Comparison of ENCODE assay signal across 15 cellular contexts in genomic region chrX:34437586-34437985, GRCh38.
A peak's percentile ranks its signal among the peaks of the same experiment; 100 is the strongest.
DNase-seq lines count a peak whose midpoint lies in the region; ATAC-seq and TF ChIP-seq lines count a peak whose summit lies in the region.
"Had no signal": no experiment of that assay in that cellular context is flagged by ENCODE, and none has a peak within 500 bp of the region (broad histone marks: within the 10 kb centered on the region; RNA-seq: fewer than 3 reads in every experiment).

No MANE protein-coding gene starts in this region.

- H2AFZ ChIP-seq in neuronal stem cell (ENCODE audit: low read length): peak overlapping the region; percentile 45

- H3K4me1 ChIP-seq in gastroesophageal sphincter: no peaks in the 10 kb centered on the region
- no peaks in the 10 kb centered on the region for H3K4me1 ChIP-seq in neuronal stem cell (ENCODE audit: control insufficient read depth in 2 of 2, insufficient read depth in 1 of 2, low read depth in 1 of 2, low read length in 2 of 2)
- H3K4me1 ChIP-seq in upper lobe of right lung: no peaks in the 10 kb centered on the region
- H3K4me1 ChIP-seq: BLaER1 treated with 17β-estradiol and CSF1 and Interleukin-3, amounts not matched to agents 10 nM and 100 nM had no signal

- H3K27me3 ChIP-seq in gastroesophageal sphincter: no peaks in the 10 kb centered on the region
- no peaks in the 10 kb centered on the region for H3K27me3 ChIP-seq in neuronal stem cell (ENCODE audit: control insufficient read depth in 3 of 3, insufficient read depth in 3 of 3, low read depth in 1 of 3, low read length in 3 of 3)
- H3K27me3 ChIP-seq in upper lobe of right lung: no peaks in the 10 kb centered on the region

- H3K9me3 ChIP-seq in gastroesophageal sphincter (no peaks in the 10 kb centered on the region), neuronal stem cell (replicated peaks in 1 of 2; ENCODE audit: control insufficient read depth in 2 of 2, insufficient read depth in 1 of 2, low read depth in 1 of 2, low read length in 2 of 2) (no peaks in the 10 kb centered on the region), upper lobe of right lung (no peaks in the 10 kb centered on the region)

- ATAC-seq in gastroesophageal sphincter (peak; percentile 85), upper lobe of right lung (no peak)
- ATAC-seq: HepG2 had no signal

- H3K23ac ChIP-seq in neuronal stem cell (ENCODE audit: low read depth, low read length, poor library complexity): no peak overlapping the region

- no peak overlapping the region for H3K18ac ChIP-seq in neuronal stem cell (ENCODE audit: low read length)

- peak overlapping the region in 3 of 4 donors; percentile 15 to 54 (median 50) for H3K27ac ChIP-seq in gastroesophageal sphincter
- no peak overlapping the region for H3K27ac ChIP-seq in neuronal stem cell (replicated peaks; ENCODE audit: low read length)
- H3K27ac ChIP-seq in upper lobe of right lung: no peak overlapping the region
- H3K27ac ChIP-seq: BLaER1 treated with 17β-estradiol and CSF1 and Interleukin-3, amounts not matched to agents 10 nM and 100 nM had no signal

- H3K36me3 ChIP-seq in gastroesophageal sphincter (no peaks in the 10 kb centered on the region), neuronal stem cell (replicated peaks in 1 of 2; ENCODE audit: control insufficient read depth in 2 of 2, insufficient read depth in 2 of 2, low read length in 2 of 2) (no peaks in the 10 kb centered on the region), upper lobe of right lung (no peaks in the 10 kb centered on the region)
- H3K36me3 ChIP-seq: BLaER1 treated with 17β-estradiol and CSF1 and Interleukin-3, amounts not matched to agents 10 nM and 100 nM had no signal

- TF ChIP-seq POLR2A in gastroesophageal sphincter (IDR thresholded peaks at IDR 0.05): no peak

- TF ChIP-seq EP300 in gastroesophageal sphincter (IDR thresholded peaks at IDR 0.05): no peak

- no peak overlapping the region for H2BK12ac ChIP-seq in neuronal stem cell (ENCODE audit: low read length)

- H2AK5ac ChIP-seq in neuronal stem cell (ENCODE audit: low read depth, low read length): no peak overlapping the region

- no peak overlapping the region for H3K14ac ChIP-seq in neuronal stem cell (ENCODE audit: low read length)

- no peak overlapping the region for H4K8ac ChIP-seq in neuronal stem cell (ENCODE audit: low read depth, low read length)

- H3K4ac ChIP-seq in neuronal stem cell (ENCODE audit: low read length): no peak overlapping the region

- TF ChIP-seq CTCF in gastroesophageal sphincter (IDR thresholded peaks at IDR 0.05) (no peak), upper lobe of right lung (IDR thresholded peaks at IDR 0.05) (no peak)

- DNase-seq in left kidney (ENCODE audit: low read depth, low spot score) (peak; percentile 24), neuronal stem cell (ENCODE audit: low spot score) (no peak), upper lobe of right lung (peak; percentile 15), NCI-H774 (lab: John Stamatoyannopoulos, UW) (no peak), NCI-H2107 treated with DMSO at 0.1 percent for 48 hours (lab: John Stamatoyannopoulos, UW; ENCODE audit: unreplicated experiment) (no peak)
- no peak for DNase-seq in stimulated activated CD4-positive, alpha-beta T cell treated with anti-CD3 and anti-CD28 coated beads, Interleukin-2, amount 100 ng/mL, for 48 hours
- DNase-seq: CD8-positive, alpha-beta memory T cell; KBM-7; NCI-H1105; NCI-H2081; OCI-M1; SIG-M5 had no signal

- H3K4me2 ChIP-seq in neuronal stem cell (ENCODE audit: insufficient read depth, low read length, poor library complexity, severe bottlenecking): no peak overlapping the region
- H3K4me2 ChIP-seq: BLaER1 treated with 17β-estradiol and CSF1 and Interleukin-3, amounts not matched to agents 10 nM and 100 nM had no signal

- no peak overlapping the region for H4K91ac ChIP-seq in neuronal stem cell (ENCODE audit: low read depth, low read length, poor library complexity)

- no peak overlapping the region for H3K9ac ChIP-seq in neuronal stem cell (ENCODE audit: low read depth, low read length, poor library complexity)
- H3K9ac ChIP-seq: BLaER1 treated with 17β-estradiol and CSF1 and Interleukin-3, amounts not matched to agents 10 nM and 100 nM had no signal

- no peak overlapping the region for H2BK15ac ChIP-seq in neuronal stem cell (ENCODE audit: low read length)

- no peak overlapping the region for H3K4me3 ChIP-seq in gastroesophageal sphincter
- no peak overlapping the region for H3K4me3 ChIP-seq in neuronal stem cell (ENCODE audit: low read length in 2 of 2)
- H3K4me3 ChIP-seq in upper lobe of right lung: no peak overlapping the region
- H3K4me3 ChIP-seq: BLaER1 treated with 17β-estradiol and CSF1 and Interleukin-3, amounts not matched to agents 10 nM and 100 nM had no signal

- no peak overlapping the region for H2BK120ac ChIP-seq in neuronal stem cell (ENCODE audit: low read depth, low read length)

- WGBS in gastroesophageal sphincter (ENCODE audit: low coverage in 1 of 2), 2 donors: 20 to 41% methylated on average over 2 to 3 of the region's 6 CpGs
- no CpG with 5 or more reads among the region's 6 CpGs for WGBS in neuronal stem cell (ENCODE audit: extremely low coverage in 2 of 2, insufficient read length in 2 of 2, insufficient replicate concordance in 1 of 2), 2 donors

- H3K79me1 ChIP-seq in neuronal stem cell (ENCODE audit: low read depth, low read length): no peaks in the 10 kb centered on the region

- intact Hi-C loops in upper lobe of right lung (cut with DNase I): no loop called here

- no peak overlapping the region for H2BK5ac ChIP-seq in neuronal stem cell (ENCODE audit: low read length)

Comparison
In these comparisons a context has a peak if more than half of its experiments do, and no peak if none do; other contexts are left out.
1. H3K27ac ChIP-seq: peak in gastroesophageal sphincter (3 of 4); none in neuronal stem cell (single experiment) and upper lobe of right lung (single experiment).
2. DNase-seq: peak in left kidney (single experiment) and upper lobe of right lung (single experiment); none in neuronal stem cell (single experiment), NCI-H774 (single experiment), NCI-H2107 treated with DMSO at 0.1 percent for 48 hours (single experiment) and stimulated activated CD4-positive, alpha-beta T cell treated with anti-CD3 and anti-CD28 coated beads, Interleukin-2, amount 100 ng/mL, for 48 hours (0 of 2).